In the genomic region with DNA sequence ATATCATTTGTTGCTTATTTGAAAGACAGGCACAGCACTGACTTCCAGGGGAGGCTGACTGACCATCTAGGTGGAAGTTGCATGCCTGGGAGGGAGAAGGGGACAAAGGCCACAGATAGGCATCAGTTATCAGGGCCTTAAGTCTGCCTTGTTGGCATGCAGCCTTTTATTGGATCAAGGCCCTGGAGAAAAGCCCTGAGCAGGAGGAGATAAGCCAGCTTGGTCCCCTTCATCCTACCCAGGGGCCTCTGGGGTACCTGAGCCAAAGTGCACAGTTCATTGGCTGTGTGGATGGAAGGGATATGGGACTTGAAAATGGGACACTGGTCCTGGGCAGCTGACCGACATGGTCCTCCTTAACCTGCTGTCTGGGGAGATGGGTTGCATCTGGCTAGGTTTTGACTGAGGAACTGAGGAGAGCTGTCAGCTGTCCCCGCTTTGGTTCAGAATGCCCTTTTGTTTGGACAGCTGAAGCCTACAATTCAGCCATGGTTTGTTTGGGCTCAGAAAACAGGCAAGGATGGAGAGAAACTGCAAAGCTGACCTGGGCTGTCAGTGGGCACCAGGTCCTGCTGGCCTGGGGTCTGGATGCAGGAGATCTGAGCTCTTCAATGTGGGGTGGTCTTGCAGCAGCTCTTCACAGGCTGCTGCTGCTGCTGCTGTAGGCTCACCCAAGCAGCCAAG, we compare ENCODE assay signal across 1 cellular context.
TF ChIP-seq lines count a peak whose summit lies in the region.

No MANE protein-coding gene starts in this region.

TF ChIP-seq in HepG2, 621 proteins besides CTCF, POLR2A, EP300 and RAD21 (continued from another document and continues in another):
- TF ChIP-seq, protein P1, sequence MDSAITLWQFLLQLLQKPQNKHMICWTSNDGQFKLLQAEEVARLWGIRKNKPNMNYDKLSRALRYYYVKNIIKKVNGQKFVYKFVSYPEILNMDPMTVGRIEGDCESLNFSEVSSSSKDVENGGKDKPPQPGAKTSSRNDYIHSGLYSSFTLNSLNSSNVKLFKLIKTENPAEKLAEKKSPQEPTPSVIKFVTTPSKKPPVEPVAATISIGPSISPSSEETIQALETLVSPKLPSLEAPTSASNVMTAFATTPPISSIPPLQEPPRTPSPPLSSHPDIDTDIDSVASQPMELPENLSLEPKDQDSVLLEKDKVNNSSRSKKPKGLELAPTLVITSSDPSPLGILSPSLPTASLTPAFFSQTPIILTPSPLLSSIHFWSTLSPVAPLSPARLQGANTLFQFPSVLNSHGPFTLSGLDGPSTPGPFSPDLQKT (CRISPR knock-in tag; IDR thresholded peaks at IDR 0.05; ENCODE audit: borderline replicate concordance) = no peak
- TF ChIP-seq ZNF496 (CRISPR knock-in tag; IDR thresholded peaks at IDR 0.05; ENCODE audit: insufficient replicate concordance) (no peak), ZNF670 (CRISPR knock-in tag; IDR thresholded peaks at IDR 0.05; ENCODE audit: borderline replicate concordance) (no peak), HNRNPLL (IDR thresholded peaks at IDR 0.05; ENCODE audit: low read depth, low read length, poor library complexity, severe bottlenecking) (no peak), MYC (CRISPR knock-in tag; IDR thresholded peaks at IDR 0.05; ENCODE audit: borderline replicate concordance) (peak; percentile 33; the same call in 1 of the 2 replicates), FOXK1 (CRISPR knock-in tag; IDR thresholded peaks at IDR 0.05; ENCODE audit: borderline replicate concordance, low read depth) (no peak), ASH2L (IDR thresholded peaks at IDR 0.05; ENCODE audit: insufficient read length, low read depth, low read length) (no peak), GTF3A (CRISPR knock-in tag; conservative IDR thresholded peaks at IDR 0.05) (no peak), BRCA1 (CRISPR knock-in tag; IDR thresholded peaks at IDR 0.05) (no peak), RBM39 (IDR thresholded peaks at IDR 0.05; ENCODE audit: low read depth, low read length, poor library complexity, severe bottlenecking) (no peak), SP1 (IDR thresholded peaks at IDR 0.05) (no peak), SP1 (CRISPR knock-in tag; IDR thresholded peaks at IDR 0.05) (no peak), ZNF563 (CRISPR knock-in tag; IDR thresholded peaks at IDR 0.05) (no peak), KMT2A (CRISPR knock-in tag; IDR thresholded peaks at IDR 0.05) (no peak), TBP (CRISPR knock-in tag; IDR thresholded peaks at IDR 0.05) (no peak), SYNCRIP (IDR thresholded peaks at IDR 0.05; ENCODE audit: insufficient read depth, low read depth, low read length) (no peak), KDM1A (CRISPR knock-in tag; IDR thresholded peaks at IDR 0.05) (no peak), RFX5 (IDR thresholded peaks at IDR 0.05; ENCODE audit: low read depth, low read length) (no peak), FOXA3 (CRISPR knock-in tag; IDR thresholded peaks at IDR 0.05) (0 out of 2 replicates have a peak, but pooled peaks have one; percentile 13), ESRRA (CRISPR knock-in tag; IDR thresholded peaks at IDR 0.05; ENCODE audit: low read depth) (no peak), MIER3 (CRISPR knock-in tag; IDR thresholded peaks at IDR 0.05; ENCODE audit: borderline replicate concordance) (no peak), ZNF317 (CRISPR knock-in tag; IDR thresholded peaks at IDR 0.05) (no peak), PHF8 (CRISPR knock-in tag; IDR thresholded peaks at IDR 0.05) (no peak), TOPORS (CRISPR knock-in tag; IDR thresholded peaks at IDR 0.05) (no peak), PCBP2 (optimal IDR thresholded peaks at IDR 0.05; ENCODE audit: low read depth, low read length, poor library complexity, severe bottlenecking) (no peak), ZNF772 (CRISPR knock-in tag; IDR thresholded peaks at IDR 0.05) (no peak), RBM22 (optimal IDR thresholded peaks at IDR 0.05; ENCODE audit: low read length) (no peak), KDM5B (CRISPR knock-in tag; IDR thresholded peaks at IDR 0.05; ENCODE audit: borderline replicate concordance) (peak; percentile 28; the same call in 1 of the 2 replicates), ZNF629 (CRISPR knock-in tag; conservative IDR thresholded peaks at IDR 0.05) (no peak), ZSCAN21 (CRISPR knock-in tag; IDR thresholded peaks at IDR 0.05; ENCODE audit: borderline replicate concordance) (no peak), HNF4G (IDR thresholded peaks at IDR 0.05; ENCODE audit: borderline replicate concordance, low read depth, low read length) (peak; percentile 60; the same call in 1 of the 2 replicates), HNF4G (CRISPR knock-in tag; IDR thresholded peaks at IDR 0.05; ENCODE audit: borderline replicate concordance, low read depth) (no peak), MTF2 (CRISPR knock-in tag; IDR thresholded peaks at IDR 0.05; ENCODE audit: borderline replicate concordance) (no peak), MEIS2 (CRISPR knock-in tag; IDR thresholded peaks at IDR 0.05) (no peak), REPIN1 (CRISPR knock-in tag; IDR thresholded peaks at IDR 0.05; ENCODE audit: borderline replicate concordance, low read depth) (0 out of 2 replicates have a peak, but pooled peaks have one; percentile 25), ARNT2 (CRISPR knock-in tag; IDR thresholded peaks at IDR 0.05; ENCODE audit: low read depth) (no peak), ZKSCAN1 (IDR thresholded peaks at IDR 0.05; ENCODE audit: low read length) (no peak), PLRG1 (conservative IDR thresholded peaks at IDR 0.05) (no peak)
- TF ChIP-seq, protein P2, sequence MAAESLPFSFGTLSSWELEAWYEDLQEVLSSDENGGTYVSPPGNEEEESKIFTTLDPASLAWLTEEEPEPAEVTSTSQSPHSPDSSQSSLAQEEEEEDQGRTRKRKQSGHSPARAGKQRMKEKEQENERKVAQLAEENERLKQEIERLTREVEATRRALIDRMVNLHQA (CRISPR knock-in tag; IDR thresholded peaks at IDR 0.05) = no peak
- TF ChIP-seq, protein P3, sequence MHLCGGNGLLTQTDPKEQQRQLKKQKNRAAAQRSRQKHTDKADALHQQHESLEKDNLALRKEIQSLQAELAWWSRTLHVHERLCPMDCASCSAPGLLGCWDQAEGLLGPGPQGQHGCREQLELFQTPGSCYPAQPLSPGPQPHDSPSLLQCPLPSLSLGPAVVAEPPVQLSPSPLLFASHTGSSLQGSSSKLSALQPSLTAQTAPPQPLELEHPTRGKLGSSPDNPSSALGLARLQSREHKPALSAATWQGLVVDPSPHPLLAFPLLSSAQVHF (CRISPR knock-in tag; IDR thresholded peaks at IDR 0.05) = no peak
- TF ChIP-seq, protein P4, sequence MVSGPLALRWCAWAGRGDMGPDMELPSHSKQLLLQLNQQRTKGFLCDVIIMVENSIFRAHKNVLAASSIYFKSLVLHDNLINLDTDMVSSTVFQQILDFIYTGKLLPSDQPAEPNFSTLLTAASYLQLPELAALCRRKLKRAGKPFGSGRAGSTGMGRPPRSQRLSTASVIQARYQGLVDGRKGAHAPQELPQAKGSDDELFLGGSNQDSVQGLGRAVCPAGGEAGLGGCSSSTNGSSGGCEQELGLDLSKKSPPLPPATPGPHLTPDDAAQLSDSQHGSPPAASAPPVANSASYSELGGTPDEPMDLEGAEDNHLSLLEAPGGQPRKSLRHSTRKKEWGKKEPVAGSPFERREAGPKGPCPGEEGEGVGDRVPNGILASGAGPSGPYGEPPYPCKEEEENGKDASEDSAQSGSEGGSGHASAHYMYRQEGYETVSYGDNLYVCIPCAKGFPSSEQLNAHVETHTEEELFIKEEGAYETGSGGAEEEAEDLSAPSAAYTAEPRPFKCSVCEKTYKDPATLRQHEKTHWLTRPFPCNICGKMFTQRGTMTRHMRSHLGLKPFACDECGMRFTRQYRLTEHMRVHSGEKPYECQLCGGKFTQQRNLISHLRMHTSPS (CRISPR knock-in tag; IDR thresholded peaks at IDR 0.05; ENCODE audit: low read depth) = peak; percentile 17; the same call in 1 of the 2 replicates
- TF ChIP-seq, protein P5, sequence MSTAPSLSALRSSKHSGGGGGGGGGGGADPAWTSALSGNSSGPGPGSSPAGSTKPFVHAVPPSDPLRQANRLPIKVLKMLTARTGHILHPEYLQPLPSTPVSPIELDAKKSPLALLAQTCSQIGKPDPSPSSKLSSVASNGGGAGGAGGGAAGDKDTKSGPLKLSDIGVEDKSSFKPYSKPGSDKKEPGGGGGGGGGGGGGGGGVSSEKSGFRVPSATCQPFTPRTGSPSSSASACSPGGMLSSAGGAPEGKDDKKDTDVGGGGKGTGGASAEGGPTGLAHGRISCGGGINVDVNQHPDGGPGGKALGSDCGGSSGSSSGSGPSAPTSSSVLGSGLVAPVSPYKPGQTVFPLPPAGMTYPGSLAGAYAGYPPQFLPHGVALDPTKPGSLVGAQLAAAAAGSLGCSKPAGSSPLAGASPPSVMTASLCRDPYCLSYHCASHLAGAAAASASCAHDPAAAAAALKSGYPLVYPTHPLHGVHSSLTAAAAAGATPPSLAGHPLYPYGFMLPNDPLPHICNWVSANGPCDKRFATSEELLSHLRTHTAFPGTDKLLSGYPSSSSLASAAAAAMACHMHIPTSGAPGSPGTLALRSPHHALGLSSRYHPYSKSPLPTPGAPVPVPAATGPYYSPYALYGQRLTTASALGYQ (CRISPR knock-in tag; IDR thresholded peaks at IDR 0.05) = no peak
- TF ChIP-seq, protein P6, sequence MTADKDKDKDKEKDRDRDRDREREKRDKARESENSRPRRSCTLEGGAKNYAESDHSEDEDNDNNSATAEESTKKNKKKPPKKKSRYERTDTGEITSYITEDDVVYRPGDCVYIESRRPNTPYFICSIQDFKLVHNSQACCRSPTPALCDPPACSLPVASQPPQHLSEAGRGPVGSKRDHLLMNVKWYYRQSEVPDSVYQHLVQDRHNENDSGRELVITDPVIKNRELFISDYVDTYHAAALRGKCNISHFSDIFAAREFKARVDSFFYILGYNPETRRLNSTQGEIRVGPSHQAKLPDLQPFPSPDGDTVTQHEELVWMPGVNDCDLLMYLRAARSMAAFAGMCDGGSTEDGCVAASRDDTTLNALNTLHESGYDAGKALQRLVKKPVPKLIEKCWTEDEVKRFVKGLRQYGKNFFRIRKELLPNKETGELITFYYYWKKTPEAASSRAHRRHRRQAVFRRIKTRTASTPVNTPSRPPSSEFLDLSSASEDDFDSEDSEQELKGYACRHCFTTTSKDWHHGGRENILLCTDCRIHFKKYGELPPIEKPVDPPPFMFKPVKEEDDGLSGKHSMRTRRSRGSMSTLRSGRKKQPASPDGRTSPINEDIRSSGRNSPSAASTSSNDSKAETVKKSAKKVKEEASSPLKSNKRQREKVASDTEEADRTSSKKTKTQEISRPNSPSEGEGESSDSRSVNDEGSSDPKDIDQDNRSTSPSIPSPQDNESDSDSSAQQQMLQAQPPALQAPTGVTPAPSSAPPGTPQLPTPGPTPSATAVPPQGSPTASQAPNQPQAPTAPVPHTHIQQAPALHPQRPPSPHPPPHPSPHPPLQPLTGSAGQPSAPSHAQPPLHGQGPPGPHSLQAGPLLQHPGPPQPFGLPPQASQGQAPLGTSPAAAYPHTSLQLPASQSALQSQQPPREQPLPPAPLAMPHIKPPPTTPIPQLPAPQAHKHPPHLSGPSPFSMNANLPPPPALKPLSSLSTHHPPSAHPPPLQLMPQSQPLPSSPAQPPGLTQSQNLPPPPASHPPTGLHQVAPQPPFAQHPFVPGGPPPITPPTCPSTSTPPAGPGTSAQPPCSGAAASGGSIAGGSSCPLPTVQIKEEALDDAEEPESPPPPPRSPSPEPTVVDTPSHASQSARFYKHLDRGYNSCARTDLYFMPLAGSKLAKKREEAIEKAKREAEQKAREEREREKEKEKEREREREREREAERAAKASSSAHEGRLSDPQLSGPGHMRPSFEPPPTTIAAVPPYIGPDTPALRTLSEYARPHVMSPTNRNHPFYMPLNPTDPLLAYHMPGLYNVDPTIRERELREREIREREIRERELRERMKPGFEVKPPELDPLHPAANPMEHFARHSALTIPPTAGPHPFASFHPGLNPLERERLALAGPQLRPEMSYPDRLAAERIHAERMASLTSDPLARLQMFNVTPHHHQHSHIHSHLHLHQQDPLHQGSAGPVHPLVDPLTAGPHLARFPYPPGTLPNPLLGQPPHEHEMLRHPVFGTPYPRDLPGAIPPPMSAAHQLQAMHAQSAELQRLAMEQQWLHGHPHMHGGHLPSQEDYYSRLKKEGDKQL (CRISPR knock-in tag; IDR thresholded peaks at IDR 0.05; ENCODE audit: low read depth) = no peak
- TF ChIP-seq, protein P7, sequence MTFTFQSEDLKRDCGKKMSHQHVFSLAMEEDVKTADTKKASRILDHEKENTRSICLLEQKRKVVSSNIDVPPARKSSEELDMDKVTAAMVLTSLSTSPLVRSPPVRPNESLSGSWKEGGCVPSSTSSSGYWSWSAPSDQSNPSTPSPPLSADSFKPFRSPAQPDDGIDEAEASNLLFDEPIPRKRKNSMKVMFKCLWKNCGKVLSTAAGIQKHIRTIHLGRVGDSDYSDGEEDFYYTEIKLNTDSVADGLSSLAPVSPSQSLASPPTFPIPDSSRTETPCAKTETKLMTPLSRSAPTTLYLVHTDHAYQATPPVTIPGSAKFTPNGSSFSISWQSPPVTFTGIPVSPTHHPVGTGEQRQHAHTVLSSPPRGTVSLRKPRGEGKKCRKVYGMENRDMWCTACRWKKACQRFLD (CRISPR knock-in tag; IDR thresholded peaks at IDR 0.05; ENCODE audit: borderline replicate concordance) = no peak
- TF ChIP-seq, protein P8, sequence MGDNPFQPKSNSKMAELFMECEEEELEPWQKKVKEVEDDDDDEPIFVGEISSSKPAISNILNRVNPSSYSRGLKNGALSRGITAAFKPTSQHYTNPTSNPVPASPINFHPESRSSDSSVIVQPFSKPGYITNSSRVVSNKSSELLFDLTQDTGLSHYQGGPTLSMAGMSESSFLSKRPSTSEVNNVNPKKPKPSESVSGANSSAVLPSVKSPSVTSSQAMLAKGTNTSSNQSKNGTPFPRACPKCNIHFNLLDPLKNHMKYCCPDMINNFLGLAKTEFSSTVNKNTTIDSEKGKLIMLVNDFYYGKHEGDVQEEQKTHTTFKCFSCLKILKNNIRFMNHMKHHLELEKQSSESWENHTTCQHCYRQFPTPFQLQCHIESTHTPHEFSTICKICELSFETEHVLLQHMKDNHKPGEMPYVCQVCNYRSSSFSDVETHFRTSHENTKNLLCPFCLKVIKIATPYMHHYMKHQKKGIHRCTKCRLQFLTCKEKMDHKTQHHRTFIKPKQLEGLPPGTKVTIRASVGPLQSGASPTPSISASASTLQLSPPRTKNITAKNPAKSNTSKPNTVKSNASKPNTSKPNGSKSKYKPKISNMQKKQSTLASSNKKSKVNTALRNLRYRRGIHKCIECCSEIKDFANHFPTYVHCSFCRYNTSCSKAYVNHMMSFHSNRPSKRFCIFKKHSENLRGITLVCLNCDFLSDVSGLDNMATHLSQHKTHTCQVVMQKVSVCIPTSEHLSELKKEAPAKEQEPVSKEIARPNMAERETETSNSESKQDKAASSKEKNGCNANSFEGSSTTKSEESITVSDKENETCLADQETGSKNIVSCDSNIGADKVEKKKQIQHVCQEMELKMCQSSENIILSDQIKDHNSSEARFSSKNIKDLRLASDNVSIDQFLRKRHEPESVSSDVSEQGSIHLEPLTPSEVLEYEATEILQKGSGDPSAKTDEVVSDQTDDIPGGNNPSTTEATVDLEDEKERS (CRISPR knock-in tag; IDR thresholded peaks at IDR 0.05) = no peak
- TF ChIP-seq, protein P9, sequence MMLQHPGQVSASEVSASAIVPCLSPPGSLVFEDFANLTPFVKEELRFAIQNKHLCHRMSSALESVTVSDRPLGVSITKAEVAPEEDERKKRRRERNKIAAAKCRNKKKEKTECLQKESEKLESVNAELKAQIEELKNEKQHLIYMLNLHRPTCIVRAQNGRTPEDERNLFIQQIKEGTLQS (CRISPR knock-in tag; IDR thresholded peaks at IDR 0.05) = no peak
- TF ChIP-seq, protein P10, sequence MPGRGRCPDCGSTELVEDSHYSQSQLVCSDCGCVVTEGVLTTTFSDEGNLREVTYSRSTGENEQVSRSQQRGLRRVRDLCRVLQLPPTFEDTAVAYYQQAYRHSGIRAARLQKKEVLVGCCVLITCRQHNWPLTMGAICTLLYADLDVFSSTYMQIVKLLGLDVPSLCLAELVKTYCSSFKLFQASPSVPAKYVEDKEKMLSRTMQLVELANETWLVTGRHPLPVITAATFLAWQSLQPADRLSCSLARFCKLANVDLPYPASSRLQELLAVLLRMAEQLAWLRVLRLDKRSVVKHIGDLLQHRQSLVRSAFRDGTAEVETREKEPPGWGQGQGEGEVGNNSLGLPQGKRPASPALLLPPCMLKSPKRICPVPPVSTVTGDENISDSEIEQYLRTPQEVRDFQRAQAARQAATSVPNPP (CRISPR knock-in tag; IDR thresholded peaks at IDR 0.05) = no peak
